Comparison of ENCODE assay signal across 21 cellular contexts in genomic region chr18:5937795-5938194, GRCh38. TPM values are rescaled to one million over a fixed set of nuclear protein-coding genes. Genes with fewer than 3 reads are reported as not detected.
"Had no signal": no experiment of that assay in that cellular context is flagged by ENCODE, and none has a peak within 500 bp of the region (broad histone marks: within the 10 kb centered on the region; RNA-seq: fewer than 3 reads in every experiment).

No MANE protein-coding gene starts in this region.

- H3K4me2 ChIP-seq: KMS-11 had no signal

- H3K9me3 ChIP-seq: SJSA1 had no signal

- FAIRE-seq: HepG2, K562, RCC 7860 had no signal

- DNase-seq: Kasumi-1, MM.1S, NCI-H1092 treated with DMSO at 0.1 percent for 48 hours, NCI-H1436, NCI-H187, NCI-H2029, NCI-H2081 treated with DMSO at 0.1 percent for 48 hours, NCI-H2227 treated with DMSO at 0.1 percent for 48 hours, NCI-H524, NCI-H774, Right ventricle myocardium superior, RPMI8226, SIG-M5 had no signal

- H3K4me1 ChIP-seq: SJSA1 had no signal

- H3K27me3 ChIP-seq: SJSA1 had no signal

- H3K9ac ChIP-seq: KMS-11 had no signal

- H3K27ac ChIP-seq: KMS-11, SJSA1, SK-N-MC had no signal

- H3K4me3 ChIP-seq: K562, SJSA1, SK-N-MC had no signal

- ATAC-seq: HepG2, K562 had no signal

- H3K36me3 ChIP-seq: SJSA1 had no signal

RNA-seq across cellular contexts. Expression of gene TMEM200C, which starts 42.5 kb away (rescaled TPM):
- total RNA-seq: HT1080 had no signal
- polyA plus RNA-seq: HepG2, IgD-negative memory B cell, K562 had no signal
